ENCODE assay signal across 1 cellular context in the genomic region with DNA sequence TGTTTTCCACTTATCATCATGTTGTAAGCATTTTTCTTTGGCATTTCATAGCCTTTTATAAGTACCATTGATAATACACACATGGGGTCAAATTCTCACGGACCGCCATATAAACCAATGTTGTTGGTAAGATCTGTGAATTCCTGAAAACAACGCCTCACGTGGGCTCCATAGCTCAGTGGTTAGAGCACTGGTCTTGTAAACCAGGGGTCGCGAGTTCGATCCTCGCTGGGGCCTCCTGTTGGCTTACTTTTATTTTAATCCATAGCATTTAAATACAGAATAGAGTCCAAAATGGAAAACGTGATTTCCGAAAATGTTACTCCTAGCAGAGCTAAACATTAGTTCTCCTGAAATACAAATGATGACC.
TF ChIP-seq lines count a peak whose summit lies in the region.

No MANE protein-coding gene starts in this region.

TF ChIP-seq in HepG2, 621 proteins besides CTCF, POLR2A, EP300 and RAD21 (continued from another document and continues in another):
- TF ChIP-seq ZNF274 (CRISPR knock-in tag; IDR thresholded peaks at IDR 0.05) (no peak), ZNF749 (CRISPR knock-in tag; IDR thresholded peaks at IDR 0.05; ENCODE audit: borderline replicate concordance) (no peak), ZNF772 (CRISPR knock-in tag; IDR thresholded peaks at IDR 0.05) (no peak), HES4 (CRISPR knock-in tag; IDR thresholded peaks at IDR 0.05; ENCODE audit: borderline replicate concordance) (no peak), XBP1 (CRISPR knock-in tag; IDR thresholded peaks at IDR 0.05) (no peak), NR2F6 (IDR thresholded peaks at IDR 0.05) (no peak), NR2F6 (CRISPR knock-in tag; IDR thresholded peaks at IDR 0.05) (no peak), ZNF251 (CRISPR knock-in tag; IDR thresholded peaks at IDR 0.05) (no peak), ZNF780A (CRISPR knock-in tag; IDR thresholded peaks at IDR 0.05) (no peak), ZNF569 (CRISPR knock-in tag; IDR thresholded peaks at IDR 0.05; ENCODE audit: borderline replicate concordance) (no peak), ZNF816 (CRISPR knock-in tag; IDR thresholded peaks at IDR 0.05; ENCODE audit: borderline replicate concordance) (no peak), YY1 (IDR thresholded peaks at IDR 0.05; ENCODE audit: insufficient read depth, insufficient replicate concordance, low read depth, low read length) (no peak), KDM1A (CRISPR knock-in tag; IDR thresholded peaks at IDR 0.05) (peak; percentile 66; the same call in 1 of the 2 replicates), ZFP1 (CRISPR knock-in tag; IDR thresholded peaks at IDR 0.05) (no peak), ZNF343 (CRISPR knock-in tag; IDR thresholded peaks at IDR 0.05) (no peak), PPARG (CRISPR knock-in tag; conservative IDR thresholded peaks at IDR 0.05) (no peak), RELA (CRISPR knock-in tag; IDR thresholded peaks at IDR 0.05) (no peak), SP2 (CRISPR knock-in tag; IDR thresholded peaks at IDR 0.05) (no peak), NR2F1 (CRISPR knock-in tag; IDR thresholded peaks at IDR 0.05) (no peak), KLF15 (CRISPR knock-in tag; IDR thresholded peaks at IDR 0.05; ENCODE audit: borderline replicate concordance) (no peak), CHCHD3 (CRISPR knock-in tag; IDR thresholded peaks at IDR 0.05) (no peak), HIVEP1 (CRISPR knock-in tag; IDR thresholded peaks at IDR 0.05) (no peak), MTF1 (CRISPR knock-in tag; IDR thresholded peaks at IDR 0.05) (no peak), ZNF577 (CRISPR knock-in tag; IDR thresholded peaks at IDR 0.05; ENCODE audit: borderline replicate concordance, low read depth) (no peak), SIX4 (CRISPR knock-in tag; IDR thresholded peaks at IDR 0.05) (no peak), SALL2 (CRISPR knock-in tag; IDR thresholded peaks at IDR 0.05) (no peak), SRF (IDR thresholded peaks at IDR 0.05; ENCODE audit: low read depth, low read length) (no peak), CBX5 (CRISPR knock-in tag; IDR thresholded peaks at IDR 0.05; ENCODE audit: borderline replicate concordance) (no peak), HOXA5 (CRISPR knock-in tag; IDR thresholded peaks at IDR 0.05) (no peak), ZNF839 (CRISPR knock-in tag; IDR thresholded peaks at IDR 0.05; ENCODE audit: borderline replicate concordance) (no peak), ARID2 (CRISPR knock-in tag; IDR thresholded peaks at IDR 0.05; ENCODE audit: borderline replicate concordance) (no peak), IKZF1 (IDR thresholded peaks at IDR 0.05) (no peak)
- TF ChIP-seq, protein P1, sequence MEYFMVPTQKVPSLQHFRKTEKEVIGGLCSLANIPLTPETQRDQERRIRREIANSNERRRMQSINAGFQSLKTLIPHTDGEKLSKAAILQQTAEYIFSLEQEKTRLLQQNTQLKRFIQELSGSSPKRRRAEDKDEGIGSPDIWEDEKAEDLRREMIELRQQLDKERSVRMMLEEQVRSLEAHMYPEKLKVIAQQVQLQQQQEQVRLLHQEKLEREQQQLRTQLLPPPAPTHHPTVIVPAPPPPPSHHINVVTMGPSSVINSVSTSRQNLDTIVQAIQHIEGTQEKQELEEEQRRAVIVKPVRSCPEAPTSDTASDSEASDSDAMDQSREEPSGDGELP (IDR thresholded peaks at IDR 0.05; ENCODE audit: borderline replicate concordance, low read depth), result no peak
- TF ChIP-seq, protein P2, sequence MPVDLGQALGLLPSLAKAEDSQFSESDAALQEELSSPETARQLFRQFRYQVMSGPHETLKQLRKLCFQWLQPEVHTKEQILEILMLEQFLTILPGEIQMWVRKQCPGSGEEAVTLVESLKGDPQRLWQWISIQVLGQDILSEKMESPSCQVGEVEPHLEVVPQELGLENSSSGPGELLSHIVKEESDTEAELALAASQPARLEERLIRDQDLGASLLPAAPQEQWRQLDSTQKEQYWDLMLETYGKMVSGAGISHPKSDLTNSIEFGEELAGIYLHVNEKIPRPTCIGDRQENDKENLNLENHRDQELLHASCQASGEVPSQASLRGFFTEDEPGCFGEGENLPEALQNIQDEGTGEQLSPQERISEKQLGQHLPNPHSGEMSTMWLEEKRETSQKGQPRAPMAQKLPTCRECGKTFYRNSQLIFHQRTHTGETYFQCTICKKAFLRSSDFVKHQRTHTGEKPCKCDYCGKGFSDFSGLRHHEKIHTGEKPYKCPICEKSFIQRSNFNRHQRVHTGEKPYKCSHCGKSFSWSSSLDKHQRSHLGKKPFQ (CRISPR knock-in tag; IDR thresholded peaks at IDR 0.05; ENCODE audit: insufficient replicate concordance), result no peak
- TF ChIP-seq, protein P3, sequence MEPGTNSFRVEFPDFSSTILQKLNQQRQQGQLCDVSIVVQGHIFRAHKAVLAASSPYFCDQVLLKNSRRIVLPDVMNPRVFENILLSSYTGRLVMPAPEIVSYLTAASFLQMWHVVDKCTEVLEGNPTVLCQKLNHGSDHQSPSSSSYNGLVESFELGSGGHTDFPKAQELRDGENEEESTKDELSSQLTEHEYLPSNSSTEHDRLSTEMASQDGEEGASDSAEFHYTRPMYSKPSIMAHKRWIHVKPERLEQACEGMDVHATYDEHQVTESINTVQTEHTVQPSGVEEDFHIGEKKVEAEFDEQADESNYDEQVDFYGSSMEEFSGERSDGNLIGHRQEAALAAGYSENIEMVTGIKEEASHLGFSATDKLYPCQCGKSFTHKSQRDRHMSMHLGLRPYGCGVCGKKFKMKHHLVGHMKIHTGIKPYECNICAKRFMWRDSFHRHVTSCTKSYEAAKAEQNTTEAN (CRISPR knock-in tag; conservative IDR thresholded peaks at IDR 0.05), result no peak
- TF ChIP-seq, protein P4, sequence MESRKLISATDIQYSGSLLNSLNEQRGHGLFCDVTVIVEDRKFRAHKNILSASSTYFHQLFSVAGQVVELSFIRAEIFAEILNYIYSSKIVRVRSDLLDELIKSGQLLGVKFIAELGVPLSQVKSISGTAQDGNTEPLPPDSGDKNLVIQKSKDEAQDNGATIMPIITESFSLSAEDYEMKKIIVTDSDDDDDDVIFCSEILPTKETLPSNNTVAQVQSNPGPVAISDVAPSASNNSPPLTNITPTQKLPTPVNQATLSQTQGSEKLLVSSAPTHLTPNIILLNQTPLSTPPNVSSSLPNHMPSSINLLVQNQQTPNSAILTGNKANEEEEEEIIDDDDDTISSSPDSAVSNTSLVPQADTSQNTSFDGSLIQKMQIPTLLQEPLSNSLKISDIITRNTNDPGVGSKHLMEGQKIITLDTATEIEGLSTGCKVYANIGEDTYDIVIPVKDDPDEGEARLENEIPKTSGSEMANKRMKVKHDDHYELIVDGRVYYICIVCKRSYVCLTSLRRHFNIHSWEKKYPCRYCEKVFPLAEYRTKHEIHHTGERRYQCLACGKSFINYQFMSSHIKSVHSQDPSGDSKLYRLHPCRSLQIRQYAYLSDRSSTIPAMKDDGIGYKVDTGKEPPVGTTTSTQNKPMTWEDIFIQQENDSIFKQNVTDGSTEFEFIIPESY (CRISPR knock-in tag; IDR thresholded peaks at IDR 0.05), result 0 out of 2 replicates have a peak, but pooled peaks have one; percentile 64
- TF ChIP-seq, protein P5, sequence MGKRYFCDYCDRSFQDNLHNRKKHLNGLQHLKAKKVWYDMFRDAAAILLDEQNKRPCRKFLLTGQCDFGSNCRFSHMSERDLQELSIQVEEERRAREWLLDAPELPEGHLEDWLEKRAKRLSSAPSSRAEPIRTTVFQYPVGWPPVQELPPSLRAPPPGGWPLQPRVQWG (CRISPR knock-in tag; IDR thresholded peaks at IDR 0.05; ENCODE audit: borderline replicate concordance, low read depth), result no peak
- TF ChIP-seq, protein P6, sequence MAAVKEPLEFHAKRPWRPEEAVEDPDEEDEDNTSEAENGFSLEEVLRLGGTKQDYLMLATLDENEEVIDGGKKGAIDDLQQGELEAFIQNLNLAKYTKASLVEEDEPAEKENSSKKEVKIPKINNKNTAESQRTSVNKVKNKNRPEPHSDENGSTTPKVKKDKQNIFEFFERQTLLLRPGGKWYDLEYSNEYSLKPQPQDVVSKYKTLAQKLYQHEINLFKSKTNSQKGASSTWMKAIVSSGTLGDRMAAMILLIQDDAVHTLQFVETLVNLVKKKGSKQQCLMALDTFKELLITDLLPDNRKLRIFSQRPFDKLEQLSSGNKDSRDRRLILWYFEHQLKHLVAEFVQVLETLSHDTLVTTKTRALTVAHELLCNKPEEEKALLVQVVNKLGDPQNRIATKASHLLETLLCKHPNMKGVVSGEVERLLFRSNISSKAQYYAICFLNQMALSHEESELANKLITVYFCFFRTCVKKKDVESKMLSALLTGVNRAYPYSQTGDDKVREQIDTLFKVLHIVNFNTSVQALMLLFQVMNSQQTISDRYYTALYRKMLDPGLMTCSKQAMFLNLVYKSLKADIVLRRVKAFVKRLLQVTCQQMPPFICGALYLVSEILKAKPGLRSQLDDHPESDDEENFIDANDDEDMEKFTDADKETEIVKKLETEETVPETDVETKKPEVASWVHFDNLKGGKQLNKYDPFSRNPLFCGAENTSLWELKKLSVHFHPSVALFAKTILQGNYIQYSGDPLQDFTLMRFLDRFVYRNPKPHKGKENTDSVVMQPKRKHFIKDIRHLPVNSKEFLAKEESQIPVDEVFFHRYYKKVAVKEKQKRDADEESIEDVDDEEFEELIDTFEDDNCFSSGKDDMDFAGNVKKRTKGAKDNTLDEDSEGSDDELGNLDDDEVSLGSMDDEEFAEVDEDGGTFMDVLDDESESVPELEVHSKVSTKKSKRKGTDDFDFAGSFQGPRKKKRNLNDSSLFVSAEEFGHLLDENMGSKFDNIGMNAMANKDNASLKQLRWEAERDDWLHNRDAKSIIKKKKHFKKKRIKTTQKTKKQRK (IDR thresholded peaks at IDR 0.05; ENCODE audit: low read length), result no peak
- TF ChIP-seq, protein P7, sequence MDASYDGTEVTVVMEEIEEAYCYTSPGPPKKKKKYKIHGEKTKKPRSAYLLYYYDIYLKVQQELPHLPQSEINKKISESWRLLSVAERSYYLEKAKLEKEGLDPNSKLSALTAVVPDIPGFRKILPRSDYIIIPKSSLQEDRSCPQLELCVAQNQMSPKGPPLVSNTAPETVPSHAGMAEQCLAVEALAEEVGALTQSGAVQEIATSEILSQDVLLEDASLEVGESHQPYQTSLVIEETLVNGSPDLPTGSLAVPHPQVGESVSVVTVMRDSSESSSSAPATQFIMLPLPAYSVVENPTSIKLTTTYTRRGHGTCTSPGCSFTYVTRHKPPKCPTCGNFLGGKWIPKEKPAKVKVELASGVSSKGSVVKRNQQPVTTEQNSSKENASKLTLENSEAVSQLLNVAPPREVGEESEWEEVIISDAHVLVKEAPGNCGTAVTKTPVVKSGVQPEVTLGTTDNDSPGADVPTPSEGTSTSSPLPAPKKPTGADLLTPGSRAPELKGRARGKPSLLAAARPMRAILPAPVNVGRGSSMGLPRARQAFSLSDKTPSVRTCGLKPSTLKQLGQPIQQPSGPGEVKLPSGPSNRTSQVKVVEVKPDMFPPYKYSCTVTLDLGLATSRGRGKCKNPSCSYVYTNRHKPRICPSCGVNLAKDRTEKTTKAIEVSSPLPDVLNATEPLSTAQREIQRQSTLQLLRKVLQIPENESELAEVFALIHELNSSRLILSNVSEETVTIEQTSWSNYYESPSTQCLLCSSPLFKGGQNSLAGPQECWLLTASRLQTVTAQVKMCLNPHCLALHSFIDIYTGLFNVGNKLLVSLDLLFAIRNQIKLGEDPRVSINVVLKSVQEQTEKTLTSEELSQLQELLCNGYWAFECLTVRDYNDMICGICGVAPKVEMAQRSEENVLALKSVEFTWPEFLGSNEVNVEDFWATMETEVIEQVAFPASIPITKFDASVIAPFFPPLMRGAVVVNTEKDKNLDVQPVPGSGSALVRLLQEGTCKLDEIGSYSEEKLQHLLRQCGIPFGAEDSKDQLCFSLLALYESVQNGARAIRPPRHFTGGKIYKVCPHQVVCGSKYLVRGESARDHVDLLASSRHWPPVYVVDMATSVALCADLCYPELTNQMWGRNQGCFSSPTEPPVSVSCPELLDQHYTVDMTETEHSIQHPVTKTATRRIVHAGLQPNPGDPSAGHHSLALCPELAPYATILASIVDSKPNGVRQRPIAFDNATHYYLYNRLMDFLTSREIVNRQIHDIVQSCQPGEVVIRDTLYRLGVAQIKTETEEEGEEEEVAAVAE (CRISPR knock-in tag; IDR thresholded peaks at IDR 0.05; ENCODE audit: borderline replicate concordance), result no peak
- TF ChIP-seq, protein P8, sequence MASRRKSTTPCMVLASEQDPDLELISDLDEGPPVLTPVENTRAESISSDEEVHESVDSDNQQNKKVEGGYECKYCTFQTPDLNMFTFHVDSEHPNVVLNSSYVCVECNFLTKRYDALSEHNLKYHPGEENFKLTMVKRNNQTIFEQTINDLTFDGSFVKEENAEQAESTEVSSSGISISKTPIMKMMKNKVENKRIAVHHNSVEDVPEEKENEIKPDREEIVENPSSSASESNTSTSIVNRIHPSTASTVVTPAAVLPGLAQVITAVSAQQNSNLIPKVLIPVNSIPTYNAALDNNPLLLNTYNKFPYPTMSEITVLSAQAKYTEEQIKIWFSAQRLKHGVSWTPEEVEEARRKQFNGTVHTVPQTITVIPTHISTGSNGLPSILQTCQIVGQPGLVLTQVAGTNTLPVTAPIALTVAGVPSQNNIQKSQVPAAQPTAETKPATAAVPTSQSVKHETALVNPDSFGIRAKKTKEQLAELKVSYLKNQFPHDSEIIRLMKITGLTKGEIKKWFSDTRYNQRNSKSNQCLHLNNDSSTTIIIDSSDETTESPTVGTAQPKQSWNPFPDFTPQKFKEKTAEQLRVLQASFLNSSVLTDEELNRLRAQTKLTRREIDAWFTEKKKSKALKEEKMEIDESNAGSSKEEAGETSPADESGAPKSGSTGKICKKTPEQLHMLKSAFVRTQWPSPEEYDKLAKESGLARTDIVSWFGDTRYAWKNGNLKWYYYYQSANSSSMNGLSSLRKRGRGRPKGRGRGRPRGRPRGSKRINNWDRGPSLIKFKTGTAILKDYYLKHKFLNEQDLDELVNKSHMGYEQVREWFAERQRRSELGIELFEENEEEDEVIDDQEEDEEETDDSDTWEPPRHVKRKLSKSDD (CRISPR knock-in tag; IDR thresholded peaks at IDR 0.05; ENCODE audit: low read depth), result no peak
